16 cellular contexts compared by ENCODE assay signal in genomic region chr18:9987931-9988330, GRCh38.
A peak's percentile ranks its signal among the peaks of the same experiment; 100 is the strongest.
DNase-seq lines count a peak whose midpoint lies in the region; ATAC-seq and TF ChIP-seq lines count a peak whose summit lies in the region.
"Had no signal": no experiment of that assay in that cellular context is flagged by ENCODE, and none has a peak within 500 bp of the region (broad histone marks: within the 10 kb centered on the region; RNA-seq: fewer than 3 reads in every experiment).

No MANE protein-coding gene starts in this region.

- ATAC-seq in right cardiac atrium: peak; percentile 45 to 68
- no peak for ATAC-seq in CD4-positive, alpha-beta T cell (ENCODE audit: poor library complexity)
- ATAC-seq in CD8-positive, alpha-beta T cell: no peak
- ATAC-seq: esophagus mucosa had no signal

- no peak overlapping the region for H3K4me3 Mint-ChIP-seq in CD4-positive, alpha-beta T cell
- H3K4me3 Mint-ChIP-seq in CD8-positive, alpha-beta T cell: no peak overlapping the region
- H3K4me3 Mint-ChIP-seq: B cell had no signal

- H3K4me1 Mint-ChIP-seq in CD4-positive, alpha-beta T cell (ENCODE audit: low read depth): no peaks in the 10 kb centered on the region
- H3K4me1 Mint-ChIP-seq in CD8-positive, alpha-beta T cell (ENCODE audit: low read depth): peaks cover 7% of the 10 kb centered on the region
- H3K4me1 Mint-ChIP-seq: B cell had no signal

- no peak for TF ChIP-seq CTCF in CD4-positive, alpha-beta T cell (IDR thresholded peaks at IDR 0.05)
- no peak for TF ChIP-seq CTCF in CD8-positive, alpha-beta T cell (IDR thresholded peaks at IDR 0.05)

- H3K27me3 ChIP-seq in right cardiac atrium (ENCODE audit: control insufficient read depth, insufficient read depth): no peaks in the 10 kb centered on the region
- peaks cover 5% of the 10 kb centered on the region for H3K27me3 ChIP-seq in CD4-positive, alpha-beta T cell (ENCODE audit: control insufficient read depth, insufficient read depth, low read length)
- H3K27me3 ChIP-seq in CD8-positive, alpha-beta T cell (ENCODE audit: insufficient read depth, low read length): no peaks in the 10 kb centered on the region

- CTCF ChIA-PET in CD4-positive, alpha-beta T cell (lab: Charles Lee): no interaction called here
- CTCF ChIA-PET in CD8-positive, alpha-beta T cell (lab: Charles Lee): no interaction called here

- H3K9me3 ChIP-seq in right cardiac atrium (ENCODE audit: control insufficient read depth, low read length): no peaks in the 10 kb centered on the region
- no peaks in the 10 kb centered on the region for H3K9me3 ChIP-seq in CD4-positive, alpha-beta T cell (ENCODE audit: control insufficient read depth, low read length)
- H3K9me3 ChIP-seq in CD8-positive, alpha-beta T cell (ENCODE audit: low read length): no peaks in the 10 kb centered on the region

- no peak overlapping the region for H3K27ac ChIP-seq in right cardiac atrium (ENCODE audit: low read length)
- no peak overlapping the region for H3K27ac ChIP-seq in CD4-positive, alpha-beta T cell (ENCODE audit: low read depth, low read length)
- no peak overlapping the region for H3K27ac ChIP-seq in CD8-positive, alpha-beta T cell (ENCODE audit: low read depth, low read length)

- H3K4me1 ChIP-seq in right cardiac atrium (ENCODE audit: control insufficient read depth, insufficient read depth, low read length): no peaks in the 10 kb centered on the region
- H3K4me1 ChIP-seq in CD8-positive, alpha-beta T cell (ENCODE audit: insufficient read depth, low read length): no peaks in the 10 kb centered on the region

- WGBS in right cardiac atrium: 55% methylated on average over 12 of the region's 12 CpGs

- H3K36me3 ChIP-seq in CD8-positive, alpha-beta T cell (ENCODE audit: insufficient read depth, low read length): no peaks in the 10 kb centered on the region

- POLR2A ChIA-PET in CD4-positive, alpha-beta T cell (lab: Charles Lee): no interaction called here
- POLR2A ChIA-PET in CD8-positive, alpha-beta T cell (lab: Charles Lee): no interaction called here

- peaks cover 34% of the 10 kb centered on the region for H3K27me3 Mint-ChIP-seq in CD4-positive, alpha-beta T cell
- peaks cover 16% of the 10 kb centered on the region for H3K27me3 Mint-ChIP-seq in CD8-positive, alpha-beta T cell (ENCODE audit: low read depth)

- DNase-seq in HT-29 (ENCODE audit: low spot score): peak; percentile 61
- DNase-seq in NCI-H69 (lab: John Stamatoyannopoulos, UW): peak; percentile 100
- DNase-seq in right cardiac atrium: peak in 2 of 3 donors; percentile 58 to 74
- peak; percentile 88 for DNase-seq in pons (ENCODE audit: low spot score)
- no peak for DNase-seq in kidney glomerular epithelial cell (lab: John Stamatoyannopoulos, UW)
- no peak for DNase-seq in CD4-positive, alpha-beta T cell
- no peak for DNase-seq in CD8-positive, alpha-beta T cell
- DNase-seq in DMS 273 treated with DMSO at 0.1 percent for 48 hours (lab: John Stamatoyannopoulos, UW): no peak
- DNase-seq: activated T-cell treated with anti-CD3 and anti-CD28 coated beads for 4 hours; amniotic stem cell; cortex of kidney; KBM-7; NCI-H1436; stimulated activated naive CD4-positive, alpha-beta T cell had no signal

- H3K9me3 Mint-ChIP-seq in CD4-positive, alpha-beta T cell: no peaks in the 10 kb centered on the region
- H3K9me3 Mint-ChIP-seq in CD8-positive, alpha-beta T cell: no peaks in the 10 kb centered on the region

- intact Hi-C loops in right cardiac atrium (cut with DNase I): no loop called here
- intact Hi-C loops in CD4-positive, alpha-beta T cell (cut with DNase I, micrococcal nuclease): no loop called here
- intact Hi-C loops in CD8-positive, alpha-beta T cell (cut with DNase I, micrococcal nuclease): no loop called here

- H3K4me3 ChIP-seq in right cardiac atrium (ENCODE audit: low read length): no peak overlapping the region
- no peak overlapping the region for H3K4me3 ChIP-seq in CD8-positive, alpha-beta T cell (ENCODE audit: low read depth, low read length)

- H3K36me3 Mint-ChIP-seq in CD4-positive, alpha-beta T cell (ENCODE audit: low read depth): no peaks in the 10 kb centered on the region
- no peaks in the 10 kb centered on the region for H3K36me3 Mint-ChIP-seq in CD8-positive, alpha-beta T cell

- H3K27ac Mint-ChIP-seq in CD4-positive, alpha-beta T cell: no peak overlapping the region
- no peak overlapping the region for H3K27ac Mint-ChIP-seq in CD8-positive, alpha-beta T cell
- H3K27ac Mint-ChIP-seq: B cell had no signal

Comparison
In these comparisons a context has a peak if more than half of its experiments do, and no peak if none do; other contexts are left out.
1. DNase-seq: peak in HT-29 (single experiment), NCI-H69 (single experiment), right cardiac atrium (2 of 3) and pons (single experiment); none in kidney glomerular epithelial cell (single experiment), CD4-positive, alpha-beta T cell (0 of 10), CD8-positive, alpha-beta T cell (0 of 7) and DMS 273 treated with DMSO at 0.1 percent for 48 hours (single experiment).
2. ATAC-seq: peak in right cardiac atrium (2 of 2); none in CD4-positive, alpha-beta T cell (single experiment) and CD8-positive, alpha-beta T cell (single experiment).